Comparison of ENCODE assay signal across 16 cellular contexts in the genomic region with DNA sequence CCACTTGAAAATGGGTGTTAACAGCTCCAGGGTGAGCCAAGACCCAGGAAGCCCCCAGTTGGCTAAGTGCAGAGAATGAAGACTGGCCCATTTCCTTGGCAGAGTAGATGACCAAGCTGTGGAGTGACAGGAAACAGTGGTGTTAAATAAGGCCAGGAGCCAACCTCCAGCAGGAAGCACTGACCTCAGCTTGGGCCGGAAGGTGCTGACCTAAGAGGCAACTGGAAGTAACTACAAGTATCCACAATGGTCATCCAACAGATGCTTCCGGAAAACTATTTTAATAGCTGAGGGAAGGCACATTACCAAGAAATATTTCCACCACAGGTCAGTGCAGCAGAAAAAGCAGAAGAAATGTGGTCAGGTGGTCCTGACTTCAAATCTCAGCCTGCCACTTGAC. TPM values are rescaled to one million over a fixed set of nuclear protein-coding genes. Genes with fewer than 3 reads are reported as not detected.
DNase-seq lines count a peak whose midpoint lies in the region; ATAC-seq and TF ChIP-seq lines count a peak whose summit lies in the region.
"Had no signal": no experiment of that assay in that cellular context is flagged by ENCODE, and none has a peak within 500 bp of the region (broad histone marks: within the 10 kb centered on the region; RNA-seq: fewer than 3 reads in every experiment).

No MANE protein-coding gene starts in this region.

- H3K36me3 Mint-ChIP-seq in activated CD4-positive, alpha-beta T cell treated with anti-CD3 and anti-CD28 coated beads, Interleukin-2, amount 10 ng/mL, durations not matched to agents 7 days and 5 days (ENCODE audit: low read depth), result peaks cover 13% of the 10 kb centered on the region
- H3K36me3 Mint-ChIP-seq in activated T-cell treated with anti-CD3 and anti-CD28 coated beads, Interleukin-2, amount 50 U/mL, for 72 hours (ENCODE audit: insufficient read depth in 2 of 2), result peaks cover 3 to 6% of the 10 kb centered on the region in 2 donors
- H3K36me3 Mint-ChIP-seq: activated naive CD4-positive, alpha-beta T cell treated with anti-CD3 and anti-CD28 coated beads, Interleukin-2, amount 50 U/mL, for 24 hours had no signal

- H3K27ac ChIP-seq in RWPE1 (0 out of 2 replicates have a peak overlapping the region, but pooled peaks have one; percentile 1), lung (ENCODE audit: low read depth in 1 of 2, low read length in 1 of 2) (peak overlapping the region; percentile 46 to 72), stomach (peak overlapping the region in 3 of 5 donors; percentile 26 to 65 (median 30))

- POLR2A ChIA-PET in RWPE1 (lab: Yijun Ruan, JAX; ENCODE audit: low non-redundant PET), result interaction anchor here (0.6 kb wide), 1 partner anchor 46 kb away, joined by 3 read pairs; no protein-coding TSS in a partner anchor
- POLR2A ChIA-PET in activated CD4-positive, alpha-beta T cell treated with anti-CD3 and anti-CD28 coated beads, Interleukin-2, amount 10 ng/mL, durations not matched to agents 7 days and 5 days (lab: Charles Lee), result no interaction called here

- no peak overlapping the region for H3K4me3 Mint-ChIP-seq in activated CD4-positive, alpha-beta T cell treated with anti-CD3 and anti-CD28 coated beads, Interleukin-2, amount 10 ng/mL, durations not matched to agents 7 days and 5 days
- H3K4me3 Mint-ChIP-seq in activated T-cell treated with anti-CD3 and anti-CD28 coated beads, Interleukin-2, amount 50 U/mL, for 72 hours, result no peak overlapping the region
- H3K4me3 Mint-ChIP-seq: activated naive CD4-positive, alpha-beta T cell treated with anti-CD3 and anti-CD28 coated beads, Interleukin-2, amount 50 U/mL, for 24 hours; HFFc6; IgD-negative memory B cell had no signal

- TF ChIP-seq EP300 in stomach (IDR thresholded peaks at IDR 0.05), result no peak

- H3K27me3 ChIP-seq in lung (ENCODE audit: control insufficient read depth, insufficient read depth), result no peaks in the 10 kb centered on the region
- no peaks in the 10 kb centered on the region for H3K27me3 ChIP-seq in stomach

- H3K9me3 ChIP-seq in lung (ENCODE audit: control insufficient read depth in 2 of 2, insufficient read depth in 1 of 2, low read length in 1 of 2) (peaks cover 0 to 2% of the 10 kb centered on the region in 2 donors), stomach (no peaks in the 10 kb centered on the region)
- H3K9me3 ChIP-seq: Caco-2 had no signal

- H3K36me3 ChIP-seq in lung (ENCODE audit: control insufficient read depth in 2 of 2, insufficient read depth in 2 of 2, low read length in 2 of 2) (peaks cover 0 to 27% of the 10 kb centered on the region in 2 donors), stomach (peaks cover 0 to 55% (median 47%) of the 10 kb centered on the region in 4 donors)

- DNase-seq in RWPE1 (ENCODE audit: low spot score) (no peak), globus pallidus (ENCODE audit: low spot score) (peak; percentile 59), lung (ENCODE audit: low spot score) (peak; percentile 56), stomach (no peak), GDM1 (lab: John Stamatoyannopoulos, UW) (no peak)
- DNase-seq in activated CD4-positive, alpha-beta T cell treated with anti-CD3 and anti-CD28 coated beads, Interleukin-2, amount 10 ng/mL, durations not matched to agents 7 days and 5 days, result no peak
- DNase-seq in activated T-cell treated with anti-CD3 and anti-CD28 coated beads, Interleukin-2, amount 50 U/mL, for 72 hours, result no peak
- DNase-seq: activated CD4-positive, alpha-beta T cell treated with anti-CD3 and anti-CD28 coated beads for 4 hours; Caco-2; effector CD8-positive, alpha-beta T cell; HFFc6; SIG-M5 had no signal

- no peaks in the 10 kb centered on the region for H3K27me3 Mint-ChIP-seq in activated CD4-positive, alpha-beta T cell treated with anti-CD3 and anti-CD28 coated beads, Interleukin-2, amount 10 ng/mL, durations not matched to agents 7 days and 5 days
- no peaks in the 10 kb centered on the region for H3K27me3 Mint-ChIP-seq in activated T-cell treated with anti-CD3 and anti-CD28 coated beads, Interleukin-2, amount 50 U/mL, for 72 hours (ENCODE audit: low read depth)
- H3K27me3 Mint-ChIP-seq: activated naive CD4-positive, alpha-beta T cell treated with anti-CD3 and anti-CD28 coated beads, Interleukin-2, amount 50 U/mL, for 24 hours; IgD-negative memory B cell had no signal

- no peaks in the 10 kb centered on the region for H3K9me3 Mint-ChIP-seq in activated CD4-positive, alpha-beta T cell treated with anti-CD3 and anti-CD28 coated beads, Interleukin-2, amount 10 ng/mL, durations not matched to agents 7 days and 5 days
- H3K9me3 Mint-ChIP-seq in activated T-cell treated with anti-CD3 and anti-CD28 coated beads, Interleukin-2, amount 50 U/mL, for 72 hours, result no peaks in the 10 kb centered on the region
- H3K9me3 Mint-ChIP-seq: activated naive CD4-positive, alpha-beta T cell treated with anti-CD3 and anti-CD28 coated beads, Interleukin-2, amount 50 U/mL, for 24 hours; HFFc6; IgD-negative memory B cell had no signal

- H3K4me1 Mint-ChIP-seq in activated CD4-positive, alpha-beta T cell treated with anti-CD3 and anti-CD28 coated beads, Interleukin-2, amount 10 ng/mL, durations not matched to agents 7 days and 5 days, result peaks cover 14% of the 10 kb centered on the region
- H3K4me1 Mint-ChIP-seq in activated T-cell treated with anti-CD3 and anti-CD28 coated beads, Interleukin-2, amount 50 U/mL, for 72 hours (ENCODE audit: low read depth), result no peaks in the 10 kb centered on the region

- CTCF ChIA-PET in RWPE1 (lab: Yijun Ruan, JAX), result no interaction called here
- CTCF ChIA-PET in activated CD4-positive, alpha-beta T cell treated with anti-CD3 and anti-CD28 coated beads, Interleukin-2, amount 10 ng/mL, durations not matched to agents 7 days and 5 days (lab: Charles Lee), result interaction anchor here (0.6 to 1.0 kb wide), 2 partner anchors 21 to 167 kb away, joined by 3 to 4 read pairs; no protein-coding TSS in a partner anchor

- no peak for TF ChIP-seq POLR2A in stomach (IDR thresholded peaks at IDR 0.05)

- ATAC-seq in lung (ENCODE audit: insufficient read depth, low FRiP score) (peak; percentile 79), GM18870 (IDR thresholded peaks at IDR 0.05; ENCODE audit: unreplicated experiment) (no peak)
- no peak for ATAC-seq in activated T-cell treated with anti-CD3 and anti-CD28 coated beads, Interleukin-2, amount 50 U/mL, for 72 hours (replicated peaks in 1 of 2)

- intact Hi-C loops in stomach (cut with DNase I; ENCODE audit: low total_unique reads), result loop anchor here (5.0 kb wide), 1 partner anchor 38 kb away; no protein-coding TSS in a partner anchor

- 28 to 53% methylated on average over 2 of the region's 2 CpGs for WGBS in lung, 2 donors
- WGBS in stomach, 5 donors, result 72 to 79% (median 76%) methylated on average over 2 of the region's 2 CpGs

- no peak overlapping the region for H3K27ac Mint-ChIP-seq in activated CD4-positive, alpha-beta T cell treated with anti-CD3 and anti-CD28 coated beads, Interleukin-2, amount 10 ng/mL, durations not matched to agents 7 days and 5 days
- no peak overlapping the region for H3K27ac Mint-ChIP-seq in activated T-cell treated with anti-CD3 and anti-CD28 coated beads, Interleukin-2, amount 50 U/mL, for 72 hours
- H3K27ac Mint-ChIP-seq: activated naive CD4-positive, alpha-beta T cell treated with anti-CD3 and anti-CD28 coated beads, Interleukin-2, amount 50 U/mL, for 24 hours; HFFc6 had no signal

- H3K4me1 ChIP-seq in lung (ENCODE audit: control insufficient read depth in 2 of 2, insufficient read depth in 2 of 2, low read length in 2 of 2), result peaks cover 9 to 27% of the 10 kb centered on the region in 2 donors
- H3K4me1 ChIP-seq in stomach, result peaks cover 4 to 22% (median 12%) of the 10 kb centered on the region in 4 donors

- TF ChIP-seq CTCF in RWPE1 (conservative IDR thresholded peaks at IDR 0.05; ENCODE audit: low read depth) (no peak), lung (IDR thresholded peaks at IDR 0.05; ENCODE audit: control extremely low read depth, extremely low read depth) (no peak), stomach (IDR thresholded peaks at IDR 0.05) (no peak)

- no peak overlapping the region for H3K4me3 ChIP-seq in lung
- H3K4me3 ChIP-seq in stomach, result no peak overlapping the region

RNA-seq across cellular contexts. Expression of a gene that starts 22.6 kb away (rescaled TPM):
- total RNA-seq in lung, result 10 to 100 TPM; 70.8 to 90.2 TPM
- 100 to 1,000 TPM; 112 to 219 TPM for polyA plus RNA-seq in lung
- 10 to 100 TPM; 17.0 to 59.1 (median 37.3) TPM for total RNA-seq in stomach
- polyA plus RNA-seq in stomach, result 10 to 100 TPM; 61.1 to 82.3 (median 78.7) TPM
- total RNA-seq in activated CD4-positive, alpha-beta T cell treated with anti-CD3 and anti-CD28 coated beads, Interleukin-2, amount 10 ng/mL, durations not matched to agents 7 days and 5 days, result 10 to 100 TPM; 37.6 to 47.2 TPM
- total RNA-seq in activated T-cell treated with anti-CD3 and anti-CD28 coated beads, Interleukin-2, amount 50 U/mL, for 72 hours, result 10 to 100 TPM; 31.6 to 33.6 TPM

RNA-seq across cellular contexts. Expression of a gene that starts 22.7 kb away (rescaled TPM):
- 10 to 100 TPM; 93.1 to 94.5 TPM for total RNA-seq in lung
- polyA plus RNA-seq in lung, result 10 to 100 TPM; 49.0 to 83.6 TPM
- 10 to 100 TPM; 20.7 to 90.6 (median 57.8) TPM for total RNA-seq in stomach
- 10 to 100 TPM in 2 of 3 donors, 1 to 10 TPM in 1; 5.5 to 16.8 (median 14.8) TPM for polyA plus RNA-seq in stomach
- total RNA-seq in activated CD4-positive, alpha-beta T cell treated with anti-CD3 and anti-CD28 coated beads, Interleukin-2, amount 10 ng/mL, durations not matched to agents 7 days and 5 days, result 10 to 100 TPM; 14.5 to 15.3 TPM
- total RNA-seq in activated T-cell treated with anti-CD3 and anti-CD28 coated beads, Interleukin-2, amount 50 U/mL, for 72 hours, result 10 to 100 TPM; 16.3 to 17.9 TPM

RNA-seq across cellular contexts. Expression of a gene that starts 54.0 kb away (rescaled TPM):
- under 1 TPM in 1 of 2 donors, not detected in 1; 0.15 TPM for total RNA-seq in lung
- polyA plus RNA-seq in lung, result under 1 TPM; 0.07 to 0.30 TPM
- under 1 TPM in 1 of 5 donors, not detected in 4; 0.18 TPM for total RNA-seq in stomach
- under 1 TPM in 2 of 3 donors, not detected in 1; 0.15 to 0.19 TPM for polyA plus RNA-seq in stomach
- 1 to 10 TPM; 2.5 to 3.0 TPM for total RNA-seq in activated CD4-positive, alpha-beta T cell treated with anti-CD3 and anti-CD28 coated beads, Interleukin-2, amount 10 ng/mL, durations not matched to agents 7 days and 5 days
- total RNA-seq in activated T-cell treated with anti-CD3 and anti-CD28 coated beads, Interleukin-2, amount 50 U/mL, for 72 hours, result under 1 TPM in 1 of 2 donors, not detected in 1; 0.39 TPM
- total RNA-seq: Caco-2, fibroblast of villous mesenchyme, HFFc6 had no signal
- polyA plus RNA-seq: IgD-negative memory B cell had no signal

Comparison
In these comparisons a context has a peak if more than half of its experiments do, and no peak if none do; other contexts are left out.
1. DNase-seq: peak in globus pallidus (single experiment) and lung (single experiment); none in RWPE1 (single experiment), stomach (single experiment), GDM1 (single experiment), activated CD4-positive, alpha-beta T cell treated with anti-CD3 and anti-CD28 coated beads, Interleukin-2, amount 10 ng/mL, durations not matched to agents 7 days and 5 days (single experiment) and activated T-cell treated with anti-CD3 and anti-CD28 coated beads, Interleukin-2, amount 50 U/mL, for 72 hours (0 of 2).
2. H3K27ac ChIP-seq: peak in every context shown above with its lines; median percentile 59 in lung; 30 in stomach; 1 in RWPE1.